In the genomic region with DNA sequence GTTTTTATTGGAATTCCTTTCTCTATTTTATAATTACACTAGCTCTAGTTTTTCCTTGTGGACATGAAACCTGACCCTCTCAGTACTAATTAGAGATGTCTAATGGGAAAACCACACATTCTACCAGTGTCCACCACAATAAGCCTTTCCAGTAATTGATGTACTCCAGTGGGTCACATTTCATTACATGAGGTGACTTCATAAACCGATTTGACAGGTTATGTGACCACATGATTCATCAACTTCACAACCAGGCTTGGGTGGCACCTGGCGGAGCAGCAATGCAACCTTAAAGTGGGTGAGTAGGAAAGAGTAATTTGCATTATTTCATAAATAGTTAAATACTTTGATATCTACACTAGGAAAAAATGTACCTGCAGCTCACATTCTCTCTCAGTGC, we compare ENCODE assay signal across 20 cellular contexts.
"Had no signal": no experiment of that assay in that cellular context is flagged by ENCODE, and none has a peak within 500 bp of the region (broad histone marks: within the 10 kb centered on the region; RNA-seq: fewer than 3 reads in every experiment).

No MANE protein-coding gene starts in this region.

- H3K27me3 ChIP-seq: neutrophil, pancreas, suprapubic skin, transverse colon, upper lobe of right lung had no signal

- ATAC-seq: effector memory CD8-positive, alpha-beta T cell; left lobe of liver; natural killer cell treated with Interleukin-12 subunit alpha and Interleukin-12 subunit beta and Interleukin-15 and Interleukin-18, amount 100 ng/mL, for 72 hours; pancreas; sciatic nerve; stimulated activated naive CD8-positive, alpha-beta T cell treated with anti-CD3 and anti-CD28 coated beads, Interleukin-15, amount 100 ng/mL, for 72 hours; upper lobe of right lung had no signal

- H3K36me3 ChIP-seq: neutrophil, pancreas, suprapubic skin, transverse colon, upper lobe of right lung, uterus had no signal

- DNase-seq: cortex of kidney; effector memory CD8-positive, alpha-beta T cell; erythroblast; pancreas; stimulated activated CD4-positive, alpha-beta T cell treated with anti-CD3 and anti-CD28 coated beads, Interleukin-12 subunit alpha, Interleukin-12 subunit beta, amount 100 ng/mL, for 4 hours; stimulated activated CD4-positive, alpha-beta T cell treated with anti-CD3 and anti-CD28 coated beads, Interleukin-1b, Interleukin-23, amount 100 ng/mL, for 48 hours; stimulated activated CD4-positive, alpha-beta T cell treated with anti-CD3 and anti-CD28 coated beads, Interleukin-4, amount 100 ng/mL, for 1 hour; stimulated activated CD8-positive, alpha-beta memory T cell treated with anti-CD3 and anti-CD28 coated beads, Interleukin-4, amount 100 ng/mL, for 48 hours; stimulated activated naive CD4-positive, alpha-beta T cell; stimulated activated naive CD8-positive, alpha-beta T cell treated with anti-CD3 and anti-CD28 coated beads, Interleukin-15, amount 100 ng/mL, for 72 hours; transverse colon; upper lobe of right lung; uterus had no signal

- H3K4me1 ChIP-seq: pancreas, suprapubic skin, transverse colon, upper lobe of right lung, uterus had no signal

- H3K4me3 ChIP-seq: lung, pancreas, smooth muscle cell, suprapubic skin, transverse colon, upper lobe of right lung, uterus had no signal

- H3K4me2 ChIP-seq: smooth muscle cell had no signal

- H3K27ac ChIP-seq: neutrophil, pancreas, suprapubic skin, transverse colon, upper lobe of right lung, uterus had no signal

- H3K9me3 ChIP-seq: neutrophil, pancreas, suprapubic skin, transverse colon, upper lobe of right lung, uterus had no signal
